Comparison of ENCODE assay signal across 8 cellular contexts in the genomic region with DNA sequence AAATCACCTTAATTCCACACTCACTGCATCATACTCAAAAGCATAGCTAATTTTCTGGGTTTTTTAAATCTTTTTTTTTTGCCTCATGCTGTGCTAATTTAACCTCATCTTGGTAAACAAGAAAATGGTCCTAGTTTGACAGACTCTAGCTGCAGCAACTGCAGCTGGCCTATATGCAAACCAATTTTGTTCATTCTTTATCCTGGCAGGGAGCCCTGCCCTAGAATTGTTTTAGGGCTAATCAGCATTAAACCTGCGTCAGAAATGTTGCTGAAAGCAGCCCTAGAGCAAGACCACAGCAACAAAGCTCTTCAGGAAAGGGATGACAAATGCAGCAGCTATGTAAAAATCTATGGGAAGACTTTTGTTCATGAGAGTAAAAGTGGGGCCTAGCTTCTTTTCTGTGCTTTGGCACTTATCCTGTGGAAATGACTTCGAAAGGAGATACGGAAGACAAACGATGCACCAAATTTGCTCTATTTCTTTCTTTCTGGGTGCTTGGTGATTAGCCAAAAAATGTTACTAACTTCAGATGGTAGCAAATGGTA.
DNase-seq lines count a peak whose midpoint lies in the region; ATAC-seq and TF ChIP-seq lines count a peak whose summit lies in the region.

No MANE protein-coding gene starts in this region.

- H3K4me3 ChIP-seq in HCT116 (replicated peaks in 1 of 2; ENCODE audit: low read depth in 1 of 2, low read length in 2 of 2) (peak overlapping the region in 1 of 2 experiments; percentile 30; a peak in 2 of 4 replicates), PC-3 (ENCODE audit: low read length) (no peak overlapping the region), fibroblast of villous mesenchyme (ENCODE audit: low read depth, low read length) (no peak overlapping the region)

- H3K9ac ChIP-seq in HCT116 (ENCODE audit: low read length), result peak overlapping the region; percentile 53
- peak overlapping the region; percentile 80 for H3K9ac ChIP-seq in PC-3 (ENCODE audit: low read length)

- TF ChIP-seq POLR2A in HCT116 (IDR thresholded peaks at IDR 0.05; ENCODE audit: borderline replicate concordance, extremely low read depth, insufficient read depth, insufficient read length), result no peak

- H4K20me1 ChIP-seq in HCT116 (ENCODE audit: insufficient read depth), result no peaks in the 10 kb centered on the region
- no peaks in the 10 kb centered on the region for H4K20me1 ChIP-seq in PC-3 (ENCODE audit: low read length)

- POLR2A ChIA-PET in HCT116 (lab: Charles Lee) (interaction anchor here (0.5 to 1.2 kb wide), 5 partner anchors 10 to 192 kb away, joined by 3 to 4 read pairs (median 3); a partner anchor contains a TSS), PC-3 (lab: Charles Lee; ENCODE audit: unreplicated experiment) (interaction anchor here (0.9 kb wide), 1 partner anchor 11 kb away, joined by 5 read pairs; no protein-coding TSS in a partner anchor)
- POLR2A ChIA-PET in activated CD4-positive, alpha-beta T cell treated with anti-CD3 and anti-CD28 coated beads, Interleukin-2, amount 10 ng/mL, durations not matched to agents 7 days and 5 days (lab: Charles Lee), result no interaction called here

- peak; percentile 85 for DNase-seq in HCT116 (ENCODE audit: low read depth, low spot score)
- peak; percentile 95 for DNase-seq in PC-3
- DNase-seq in fibroblast of villous mesenchyme (ENCODE audit: low read depth), result peak; percentile 98
- DNase-seq in retina, result peak; percentile 22
- no peak for DNase-seq in activated T-helper 2 cell treated with anti-CD3 and anti-CD28 coated beads, Interferon-gamma antibody, Interleukin-2, Interleukin-4, amounts not matched to agents 10 μg/mL and 5 μg/mL and 100 μg/mL, durations not matched to agents 14 hours and 24 hours and 36 hours (ENCODE audit: low spot score)
- DNase-seq in activated CD4-positive, alpha-beta T cell treated with anti-CD3 and anti-CD28 coated beads, Interleukin-2, amount 10 ng/mL, durations not matched to agents 7 days and 5 days, result no peak
- DNase-seq in central memory CD4-positive, alpha-beta T cell, result no peak

- RAD21 ChIA-PET in HCT116 (lab: Charles Lee; ENCODE audit: low non-redundant PET in 1 of 2, low total read pairs in 2 of 2, uncharacterized antibody in 2 of 2, unreplicated experiment in 2 of 2), result interaction anchor here in 1 of 2 experiments (0.7 to 1.3 kb wide), 2 partner anchors 23 to 116 kb away, joined by 3 to 5 read pairs; no protein-coding TSS in a partner anchor

- peaks cover 6% of the 10 kb centered on the region for H3F3A ChIP-seq in PC-3 (ENCODE audit: low read length, unreplicated experiment)

- H3K79me2 ChIP-seq in HCT116 (ENCODE audit: insufficient read depth, low read length) (peaks cover 30% of the 10 kb centered on the region), PC-3 (ENCODE audit: low read length) (peaks cover 13% of the 10 kb centered on the region; the same call in 1 of the 2 replicates)

- H3K4me1 ChIP-seq in HCT116 (ENCODE audit: control insufficient read depth in 1 of 2, insufficient read depth in 2 of 2, low read length in 2 of 2) (peaks cover 45 to 65% of the 10 kb centered on the region in 2 experiments), PC-3 (ENCODE audit: insufficient read depth, low read length) (peaks cover 45% of the 10 kb centered on the region)

- H3K4me1 Mint-ChIP-seq in activated T-helper 2 cell treated with anti-CD3 and anti-CD28 coated beads, Interferon-gamma antibody, Interleukin-2, Interleukin-4, amounts not matched to agents 10 μg/mL and 5 μg/mL and 100 μg/mL, durations not matched to agents 14 hours and 24 hours and 36 hours (ENCODE audit: low read depth), result no peaks in the 10 kb centered on the region
- no peaks in the 10 kb centered on the region for H3K4me1 Mint-ChIP-seq in activated CD4-positive, alpha-beta T cell treated with anti-CD3 and anti-CD28 coated beads, Interleukin-2, amount 10 ng/mL, durations not matched to agents 7 days and 5 days

- H3K9me2 ChIP-seq in HCT116 (ENCODE audit: insufficient read depth) (no peaks in the 10 kb centered on the region), PC-3 (replicated peaks; ENCODE audit: low read length) (no peaks in the 10 kb centered on the region)

- peak overlapping the region; percentile 74 for H3K4me2 ChIP-seq in HCT116 (ENCODE audit: low read length)
- H3K4me2 ChIP-seq in PC-3 (ENCODE audit: low read length), result peak overlapping the region; percentile 73

- H3K27me3 Mint-ChIP-seq in activated T-helper 2 cell treated with anti-CD3 and anti-CD28 coated beads, Interferon-gamma antibody, Interleukin-2, Interleukin-4, amounts not matched to agents 10 μg/mL and 5 μg/mL and 100 μg/mL, durations not matched to agents 14 hours and 24 hours and 36 hours (ENCODE audit: low read depth), result peaks cover 3% of the 10 kb centered on the region
- H3K27me3 Mint-ChIP-seq in activated CD4-positive, alpha-beta T cell treated with anti-CD3 and anti-CD28 coated beads, Interleukin-2, amount 10 ng/mL, durations not matched to agents 7 days and 5 days, result peaks cover 3% of the 10 kb centered on the region

- H3K4me3 Mint-ChIP-seq in activated T-helper 2 cell treated with anti-CD3 and anti-CD28 coated beads, Interferon-gamma antibody, Interleukin-2, Interleukin-4, amounts not matched to agents 10 μg/mL and 5 μg/mL and 100 μg/mL, durations not matched to agents 14 hours and 24 hours and 36 hours (ENCODE audit: low read depth), result no peak overlapping the region
- H3K4me3 Mint-ChIP-seq in activated CD4-positive, alpha-beta T cell treated with anti-CD3 and anti-CD28 coated beads, Interleukin-2, amount 10 ng/mL, durations not matched to agents 7 days and 5 days, result no peak overlapping the region

- peak; percentile 22; the same call in 1 of the 2 replicates for TF ChIP-seq RAD21 in HCT116 (IDR thresholded peaks at IDR 0.05; ENCODE audit: low read depth)

- no peak overlapping the region for H2AFZ ChIP-seq in HCT116 (ENCODE audit: low read depth, low read length, poor library complexity, severe bottlenecking)
- no peak overlapping the region for H2AFZ ChIP-seq in PC-3 (ENCODE audit: low read length)

- BruUV-seq in HCT116 (replicated peaks; lab: Mats Ljungman, UMichigan) (no TSS peak), PC-3 (replicated peaks; lab: Mats Ljungman, UMichigan) (no TSS peak)

- H3K9me3 ChIP-seq in HCT116 (ENCODE audit: control insufficient read depth in 1 of 2, insufficient read depth in 1 of 2, low read depth in 1 of 2, low read length in 2 of 2), result no peaks in the 10 kb centered on the region
- no peaks in the 10 kb centered on the region for H3K9me3 ChIP-seq in PC-3 (ENCODE audit: low read length)

- H3K27me3 ChIP-seq in HCT116 (ENCODE audit: insufficient read depth, low read length) (no peaks in the 10 kb centered on the region), PC-3 (ENCODE audit: low read length) (no peaks in the 10 kb centered on the region)

- H3K27ac ChIP-seq in HCT116 (ENCODE audit: low read depth, low read length) (peak overlapping the region; percentile 92), PC-3 (ENCODE audit: low read length) (peak overlapping the region; percentile 98)

- no peaks in the 10 kb centered on the region for H3K9me3 Mint-ChIP-seq in activated T-helper 2 cell treated with anti-CD3 and anti-CD28 coated beads, Interferon-gamma antibody, Interleukin-2, Interleukin-4, amounts not matched to agents 10 μg/mL and 5 μg/mL and 100 μg/mL, durations not matched to agents 14 hours and 24 hours and 36 hours
- H3K9me3 Mint-ChIP-seq in activated CD4-positive, alpha-beta T cell treated with anti-CD3 and anti-CD28 coated beads, Interleukin-2, amount 10 ng/mL, durations not matched to agents 7 days and 5 days, result no peaks in the 10 kb centered on the region

- H3K27ac Mint-ChIP-seq in activated T-helper 2 cell treated with anti-CD3 and anti-CD28 coated beads, Interferon-gamma antibody, Interleukin-2, Interleukin-4, amounts not matched to agents 10 μg/mL and 5 μg/mL and 100 μg/mL, durations not matched to agents 14 hours and 24 hours and 36 hours, result no peak overlapping the region
- H3K27ac Mint-ChIP-seq in activated CD4-positive, alpha-beta T cell treated with anti-CD3 and anti-CD28 coated beads, Interleukin-2, amount 10 ng/mL, durations not matched to agents 7 days and 5 days, result no peak overlapping the region

- intact Hi-C loops in HCT116 (cut with micrococcal nuclease) (no loop called here), PC-3 (cut with micrococcal nuclease) (loop anchor here (1.0 to 10.0 kb wide), 3 partner anchors 27 to 94 kb away; no protein-coding TSS in a partner anchor)
- intact Hi-C loops in activated T-helper 2 cell treated with anti-CD3 and anti-CD28 coated beads, Interferon-gamma antibody, Interleukin-2, Interleukin-4, amounts not matched to agents 10 μg/mL and 5 μg/mL and 100 μg/mL, durations not matched to agents 14 hours and 24 hours and 36 hours (cut with micrococcal nuclease), result no loop called here

- ATAC-seq in HCT116 (peak; percentile 90), PC-3 (peak; percentile 86), HG03025 (IDR thresholded peaks at IDR 0.05; ENCODE audit: low FRiP score, unreplicated experiment) (no peak)

- H3K36me3 ChIP-seq in HCT116 (ENCODE audit: control insufficient read depth in 1 of 2, insufficient read depth in 2 of 2, low read length in 2 of 2) (no peaks in the 10 kb centered on the region), PC-3 (ENCODE audit: low read depth, low read length) (no peaks in the 10 kb centered on the region)

- no peaks in the 10 kb centered on the region for H3K36me3 Mint-ChIP-seq in activated T-helper 2 cell treated with anti-CD3 and anti-CD28 coated beads, Interferon-gamma antibody, Interleukin-2, Interleukin-4, amounts not matched to agents 10 μg/mL and 5 μg/mL and 100 μg/mL, durations not matched to agents 14 hours and 24 hours and 36 hours (ENCODE audit: low read depth)
- no peaks in the 10 kb centered on the region for H3K36me3 Mint-ChIP-seq in activated CD4-positive, alpha-beta T cell treated with anti-CD3 and anti-CD28 coated beads, Interleukin-2, amount 10 ng/mL, durations not matched to agents 7 days and 5 days (ENCODE audit: low read depth)

- TF ChIP-seq CTCF in HCT116 (IDR thresholded peaks at IDR 0.05 in 2 of 3, conservative IDR thresholded peaks at IDR 0.05 in 1 of 3; ENCODE audit: borderline replicate concordance in 1 of 3, insufficient read depth in 1 of 3, low read depth in 2 of 3, low read length in 2 of 3), result no peak
- no peak for TF ChIP-seq CTCF in PC-3 (conservative IDR thresholded peaks at IDR 0.05; ENCODE audit: low read depth, low read length)
- TF ChIP-seq CTCF in fibroblast of villous mesenchyme (IDR thresholded peaks at IDR 0.05; ENCODE audit: insufficient read depth, low read depth, low read length), result no peak

- CTCF ChIA-PET in HCT116 (lab: Charles Lee), result interaction anchor here (1.0 kb wide), 1 partner anchor 116 kb away, joined by 3 read pairs; no protein-coding TSS in a partner anchor
- CTCF ChIA-PET in PC-3 (lab: Charles Lee), result interaction anchor here (0.6 to 1.1 kb wide), 4 partner anchors 10 to 116 kb away, joined by 3 to 5 read pairs (median 3); no protein-coding TSS in a partner anchor
- CTCF ChIA-PET in activated CD4-positive, alpha-beta T cell treated with anti-CD3 and anti-CD28 coated beads, Interleukin-2, amount 10 ng/mL, durations not matched to agents 7 days and 5 days (lab: Charles Lee), result no interaction called here

TF ChIP-seq in HCT116, 20 proteins besides CTCF, POLR2A, EP300 and RAD21 (continues in another document):
- TF ChIP-seq YY1 (IDR thresholded peaks at IDR 0.05; ENCODE audit: extremely low read depth, insufficient replicate concordance, low read depth, low read length) (no peak), SP1 (IDR thresholded peaks at IDR 0.05; ENCODE audit: low read depth) (peak; percentile 85), FOSL1 (IDR thresholded peaks at IDR 0.05; ENCODE audit: low read depth) (peak; percentile 84)

Comparison
In these comparisons a context has a peak if more than half of its experiments do, and no peak if none do; other contexts are left out.
1. DNase-seq: peak in HCT116 (single experiment), PC-3 (single experiment), fibroblast of villous mesenchyme (single experiment) and retina (single experiment); none in activated T-helper 2 cell treated with anti-CD3 and anti-CD28 coated beads, Interferon-gamma antibody, Interleukin-2, Interleukin-4, amounts not matched to agents 10 μg/mL and 5 μg/mL and 100 μg/mL, durations not matched to agents 14 hours and 24 hours and 36 hours (single experiment), activated CD4-positive, alpha-beta T cell treated with anti-CD3 and anti-CD28 coated beads, Interleukin-2, amount 10 ng/mL, durations not matched to agents 7 days and 5 days (single experiment) and central memory CD4-positive, alpha-beta T cell (single experiment).